In the genomic region with DNA sequence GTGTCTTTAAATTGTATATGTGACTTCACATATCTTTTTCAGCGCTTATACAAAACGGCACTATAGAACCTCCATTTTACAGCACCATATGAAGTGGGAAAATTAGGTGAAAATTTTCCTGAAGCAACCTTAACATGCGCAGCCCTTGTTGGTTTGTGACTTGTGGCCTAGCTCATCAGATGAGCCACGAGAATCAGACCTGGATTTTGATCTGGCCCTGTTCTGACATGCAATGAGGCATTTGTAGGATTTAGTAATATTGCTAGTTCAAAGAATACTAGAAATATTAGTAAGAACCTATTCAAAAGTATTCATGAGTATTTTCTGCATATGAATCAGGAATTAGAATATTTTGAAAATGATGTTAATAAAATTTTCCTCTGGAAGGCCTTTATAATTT, we compare ENCODE assay signal across 8 cellular contexts. TPM values are rescaled to one million over a fixed set of nuclear protein-coding genes. Genes with fewer than 3 reads are reported as not detected.
DNase-seq lines count a peak whose midpoint lies in the region; ATAC-seq, FAIRE-seq and TF ChIP-seq lines count a peak whose summit lies in the region.

No MANE protein-coding gene starts in this region.

- peak; percentile 53 for DNase-seq in NCI-H1694 treated with DMSO at 0.1 percent for 48 hours (lab: John Stamatoyannopoulos, UW)
- DNase-seq in colonic mucosa = no peak
- no peak for DNase-seq in HTR-8/SVneo (ENCODE audit: insufficient read length, low spot score)
- no peak for DNase-seq in DMS79 treated with DMSO at 0.1 percent for 48 hours (lab: John Stamatoyannopoulos, UW)
- no peak for DNase-seq in H54 (ENCODE audit: insufficient read length, low spot score)

- H3K79me2 ChIP-seq in DOHH2 (ENCODE audit: control insufficient read depth, low read length) = peaks cover 74% of the 10 kb centered on the region

- ATAC-seq in HG03045 (IDR thresholded peaks at IDR 0.05; ENCODE audit: unreplicated experiment) = no peak

- no peaks in the 10 kb centered on the region for H4K20me1 ChIP-seq in DOHH2 (ENCODE audit: control insufficient read depth, insufficient read depth, low read depth, low read length)

- no peaks in the 10 kb centered on the region for H3K9me3 ChIP-seq in DOHH2 (ENCODE audit: control insufficient read depth, insufficient read depth, low read length)
- H3K9me3 ChIP-seq in colonic mucosa = no peaks in the 10 kb centered on the region
- no peaks in the 10 kb centered on the region for H3K9me3 ChIP-seq in neutrophil

- no peak for FAIRE-seq in HTR-8/SVneo (lab: Jason Lieb, UNC)
- no peak for FAIRE-seq in H54 (lab: Jason Lieb, UNC)

- peaks cover 46% of the 10 kb centered on the region for H3F3A ChIP-seq in DOHH2 (ENCODE audit: control insufficient read depth, insufficient read depth)

- H3K27ac ChIP-seq in DOHH2 (ENCODE audit: low read depth, low read length) (peak overlapping the region; percentile 97), colonic mucosa (peak overlapping the region; percentile 99), neutrophil (peak overlapping the region; percentile 95)

- peaks cover 63% of the 10 kb centered on the region for H3K36me3 ChIP-seq in DOHH2 (ENCODE audit: control insufficient read depth, low read length)
- H3K36me3 ChIP-seq in colonic mucosa = no peaks in the 10 kb centered on the region
- H3K36me3 ChIP-seq in neutrophil = peaks cover 36% of the 10 kb centered on the region

- TF ChIP-seq CTCF in DOHH2 (IDR thresholded peaks at IDR 0.05; ENCODE audit: low read depth, low read length, poor library complexity, severe bottlenecking) (no peak), colonic mucosa (IDR thresholded peaks at IDR 0.05) (no peak), neutrophil (IDR thresholded peaks at IDR 0.05) (no peak)

- peak overlapping the region; percentile 96 for H3K4me3 ChIP-seq in DOHH2 (ENCODE audit: low read length)
- H3K4me3 ChIP-seq in colonic mucosa = peak overlapping the region; percentile 67
- peak overlapping the region; percentile 91 for H3K4me3 ChIP-seq in neutrophil (ENCODE audit: low read depth in 1 of 2, low read length in 1 of 2)

- no peaks in the 10 kb centered on the region for H3K9me2 ChIP-seq in DOHH2 (replicated peaks; ENCODE audit: control insufficient read depth, low read length)

- H3K4me1 ChIP-seq in DOHH2 (ENCODE audit: control insufficient read depth, low read length) (peaks cover 64% of the 10 kb centered on the region), colonic mucosa (peaks cover 4% of the 10 kb centered on the region), neutrophil (ENCODE audit: control insufficient read depth in 1 of 2, insufficient read depth in 1 of 2, low read depth in 1 of 2, low read length in 1 of 2) (peaks cover 52 to 61% of the 10 kb centered on the region in 2 experiments)

- no peak for TF ChIP-seq POLR2A in H54 (IDR thresholded peaks at IDR 0.05; ENCODE audit: low read depth, low read length)

- peak overlapping the region; percentile 98 to 100 for H3K9ac ChIP-seq in colonic mucosa (ENCODE audit: low read depth in 2 of 2, low read length in 2 of 2)

- H3K4me2 ChIP-seq in DOHH2 (ENCODE audit: low read length) = peak overlapping the region; percentile 96

- intact Hi-C loops in colonic mucosa (cut with DNase I) = no loop called here

- H3K27me3 ChIP-seq in DOHH2 (ENCODE audit: control insufficient read depth, low read length) = no peaks in the 10 kb centered on the region
- no peaks in the 10 kb centered on the region for H3K27me3 ChIP-seq in colonic mucosa
- H3K27me3 ChIP-seq in neutrophil = no peaks in the 10 kb centered on the region

RNA-seq across cellular contexts. Expression of a gene that starts 2.9 kb away (rescaled TPM):
- total RNA-seq in colonic mucosa = 10 to 100 TPM; 52.1 to 54.0 TPM

RNA-seq across cellular contexts. Expression of a gene that starts 24.1 kb away (rescaled TPM):
- under 1 TPM; 0.74 to 0.96 TPM for total RNA-seq in colonic mucosa
